ENCODE assay signal across 1 cellular context in genomic region chr4:16608123-16608522, GRCh38.
TF ChIP-seq lines count a peak whose summit lies in the region.

No MANE protein-coding gene starts in this region.

TF ChIP-seq in GM23338, 12 proteins besides CTCF, POLR2A, EP300 and RAD21 (continued from another document):
- no peak for TF ChIP-seq ZNF462 (CRISPR knock-in tag; IDR thresholded peaks at IDR 0.05)
- TF ChIP-seq ZNF114 (CRISPR knock-in tag; IDR thresholded peaks at IDR 0.05) = no peak
- TF ChIP-seq NANOG (IDR thresholded peaks at IDR 0.05; ENCODE audit: borderline replicate concordance) = no peak
- no peak for TF ChIP-seq EZH2phosphoT487 (IDR thresholded peaks at IDR 0.05; ENCODE audit: unreplicated experiment)
- no peak for TF ChIP-seq ETS1 (IDR thresholded peaks at IDR 0.05)
- TF ChIP-seq EZH2 (IDR thresholded peaks at IDR 0.05; ENCODE audit: low read depth, unreplicated experiment) = no peak
- TF ChIP-seq ZNF331 (CRISPR knock-in tag; IDR thresholded peaks at IDR 0.05; ENCODE audit: low read depth) = no peak
- no peak for TF ChIP-seq POLR2AphosphoS5 (IDR thresholded peaks at IDR 0.05; ENCODE audit: low read depth)
- no peak for TF ChIP-seq CREB1 (CRISPR knock-in tag; IDR thresholded peaks at IDR 0.05; ENCODE audit: low read depth)
- no peak for TF ChIP-seq REST (IDR thresholded peaks at IDR 0.05; ENCODE audit: unreplicated experiment)
